Comparison of ENCODE assay signal across 22 cellular contexts in the genomic region with DNA sequence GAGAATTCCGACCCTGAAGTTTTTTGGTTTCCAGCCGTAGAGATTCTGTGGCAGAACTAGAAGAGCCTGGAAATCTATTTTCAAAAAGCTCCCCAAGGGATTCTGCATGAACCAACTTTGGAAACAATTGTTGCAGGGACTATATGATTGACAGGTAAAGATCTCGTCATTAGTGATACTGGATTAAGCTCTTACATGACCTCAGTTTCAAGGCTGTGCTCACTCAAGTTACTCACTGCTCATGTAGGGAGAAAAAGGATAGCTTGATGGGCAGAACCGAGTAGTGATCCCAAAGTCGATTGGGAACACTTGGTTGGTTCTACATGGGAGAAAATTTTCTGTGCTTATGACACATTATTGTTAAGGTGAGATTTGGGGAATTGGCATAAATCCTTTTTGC.
"Had no signal": no experiment of that assay in that cellular context is flagged by ENCODE, and none has a peak within 500 bp of the region (broad histone marks: within the 10 kb centered on the region; RNA-seq: fewer than 3 reads in every experiment).

No MANE protein-coding gene starts in this region.

- H2AFZ ChIP-seq: neural progenitor cell had no signal

- H3K9me3 ChIP-seq: esophagus muscularis mucosa, gastroesophageal sphincter, left ventricle myocardium inferior, lower lobe of right lung, ovary, suprapubic skin, thyroid gland had no signal

- H3K4me3 ChIP-seq: dorsolateral prefrontal cortex, esophagus muscularis mucosa, gastroesophageal sphincter, left ventricle myocardium inferior, lower lobe of right lung, neural progenitor cell, ovary, suprapubic skin, thyroid gland had no signal

- H3K9ac ChIP-seq: neural progenitor cell had no signal

- H3K27me3 ChIP-seq: neural progenitor cell, ovary, suprapubic skin, thyroid gland had no signal

- DNase-seq: cortex of kidney; dorsolateral prefrontal cortex; effector CD8-positive, alpha-beta T cell; glutamatergic neuron; immature natural killer cell; left cardiac atrium; left ventricle myocardium inferior; lower lobe of right lung; midbrain; ovary; right cardiac atrium; small intestine; stimulated activated CD4-positive, alpha-beta T cell treated with anti-CD3 and anti-CD28 coated beads, Interleukin-2, amount 100 ng/mL, for 48 hours; stimulated activated naive CD8-positive, alpha-beta T cell treated with anti-CD3 and anti-CD28 coated beads, Interleukin-15, Interleukin-2, amounts not matched to agents 100 U/mL and 50 U/mL, for 24 hours; thyroid gland had no signal

- H3K27ac Mint-ChIP-seq: immature natural killer cell; memory B cell; natural killer cell treated with Interleukin-12 subunit alpha and Interleukin-12 subunit beta and Interleukin-15 and Interleukin-18, amount 100 ng/mL, for 72 hours; neural progenitor cell; type B pancreatic cell had no signal

- H3K4me2 ChIP-seq: neural progenitor cell had no signal

- H3K4me1 Mint-ChIP-seq: immature natural killer cell, memory B cell had no signal

- ATAC-seq: gastroesophageal sphincter; lower lobe of right lung; natural killer cell treated with Interleukin-12 subunit alpha and Interleukin-12 subunit beta and Interleukin-15 and Interleukin-18, amount 100 ng/mL, for 72 hours; right cardiac atrium; stimulated activated naive CD8-positive, alpha-beta T cell treated with anti-CD3 and anti-CD28 coated beads, Interleukin-15, Interleukin-2, amounts not matched to agents 100 U/mL and 50 U/mL, for 24 hours had no signal

- H3K4me1 ChIP-seq: gastroesophageal sphincter, left ventricle myocardium inferior, lower lobe of right lung, suprapubic skin, thyroid gland had no signal

- H3K27ac ChIP-seq: dorsolateral prefrontal cortex, esophagus muscularis mucosa, gastroesophageal sphincter, left ventricle myocardium inferior, lower lobe of right lung, neural progenitor cell, ovary, suprapubic skin, thyroid gland had no signal

- H3K36me3 ChIP-seq: esophagus muscularis mucosa, gastroesophageal sphincter, left ventricle myocardium inferior, lower lobe of right lung, neural progenitor cell, ovary, suprapubic skin, thyroid gland had no signal

- H3K4me3 Mint-ChIP-seq: immature natural killer cell; memory B cell; natural killer cell treated with Interleukin-12 subunit alpha and Interleukin-12 subunit beta and Interleukin-15 and Interleukin-18, amount 100 ng/mL, for 72 hours; neural progenitor cell; type B pancreatic cell had no signal

- H3K36me3 Mint-ChIP-seq: immature natural killer cell; memory B cell; natural killer cell treated with Interleukin-12 subunit alpha and Interleukin-12 subunit beta and Interleukin-15 and Interleukin-18, amount 100 ng/mL, for 72 hours; neural progenitor cell; type B pancreatic cell had no signal

- H3K9me3 Mint-ChIP-seq: immature natural killer cell; memory B cell; natural killer cell treated with Interleukin-12 subunit alpha and Interleukin-12 subunit beta and Interleukin-15 and Interleukin-18, amount 100 ng/mL, for 72 hours; neural progenitor cell; type B pancreatic cell had no signal
